In the genomic region with DNA sequence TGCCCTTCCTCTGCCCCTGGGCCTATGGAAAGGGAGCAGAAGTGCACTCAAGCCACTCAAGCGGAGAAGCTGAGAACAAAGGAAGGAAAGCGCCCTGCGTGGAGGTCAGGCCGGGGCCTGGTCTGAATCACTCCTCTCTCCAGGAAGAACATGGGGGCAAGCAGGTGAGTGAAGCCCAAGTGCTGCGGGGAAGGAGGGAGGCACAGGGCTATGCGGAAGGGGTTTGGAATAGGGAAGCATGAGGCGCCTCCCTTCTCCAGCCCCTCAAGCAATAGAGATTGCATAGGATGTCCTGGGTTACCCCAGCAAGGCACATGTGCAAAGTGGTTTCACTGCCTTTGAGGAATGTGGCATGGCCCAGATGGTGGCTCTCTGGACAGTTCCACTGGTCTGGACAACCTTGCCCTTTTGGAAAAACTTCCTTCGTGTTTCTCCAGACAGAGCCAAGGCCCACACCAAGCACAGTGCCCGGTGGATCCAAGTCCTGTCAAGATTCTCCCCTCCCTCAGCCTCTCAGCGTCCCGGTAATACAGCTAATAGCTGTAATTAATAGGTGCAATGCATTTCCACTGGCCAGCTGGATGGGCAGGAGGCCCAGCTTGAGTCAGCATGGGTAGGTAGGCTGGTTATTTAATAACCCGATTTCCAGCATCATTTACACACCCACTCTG, we compare ENCODE assay signal across 13 cellular contexts. TPM values are rescaled to one million over a fixed set of nuclear protein-coding genes. Genes with fewer than 3 reads are reported as not detected.
DNase-seq lines count a peak whose midpoint lies in the region; ATAC-seq, FAIRE-seq and TF ChIP-seq lines count a peak whose summit lies in the region.
"Had no signal": no experiment of that assay in that cellular context is flagged by ENCODE, and none has a peak within 500 bp of the region (broad histone marks: within the 10 kb centered on the region; RNA-seq: fewer than 3 reads in every experiment).

No MANE protein-coding gene starts in this region.

- POLR2A ChIA-PET in OCI-LY7 (lab: Charles Lee): interaction anchor here (1.9 kb wide), 1 partner anchor 8 kb away, joined by 5 read pairs; no protein-coding TSS in a partner anchor

- no peaks in the 10 kb centered on the region for H3K36me3 Mint-ChIP-seq in T-helper 2 cell treated with Interferon-gamma antibody and Interleukin-4, amounts not matched to agents 5 μg/mL and 100 μg/mL, for 36 hours (ENCODE audit: low read depth)

- H3K4me1 ChIP-seq in OCI-LY7 (ENCODE audit: insufficient read depth, low read length, poor library complexity, severe bottlenecking) (peaks cover 84% of the 10 kb centered on the region), iPS-18a (ENCODE audit: control insufficient read depth, low read depth, low read length) (peaks cover 80% of the 10 kb centered on the region), small intestine (ENCODE audit: control insufficient read depth in 2 of 2, insufficient read depth in 1 of 2, low read depth in 1 of 2, low read length in 1 of 2) (peaks cover 8 to 18% of the 10 kb centered on the region in 2 donors)

- peaks cover 10% of the 10 kb centered on the region for H3K27me3 Mint-ChIP-seq in T-helper 2 cell treated with Interferon-gamma antibody and Interleukin-4, amounts not matched to agents 5 μg/mL and 100 μg/mL, for 36 hours (ENCODE audit: low read depth)

- CTCF ChIA-PET in OCI-LY7 (lab: Charles Lee; ENCODE audit: unreplicated experiment): no interaction called here

- WGBS in small intestine, 3 donors: 35 to 70% (median 50%) methylated on average over 12 of the region's 12 CpGs

- intact Hi-C loops in OCI-LY7 (cut with micrococcal nuclease; ENCODE audit: unreplicated experiment): loop anchor here (2.0 kb wide), 1 partner anchor 75 kb away; no protein-coding TSS in a partner anchor

- H3K4me3 ChIP-seq in OCI-LY7 (ENCODE audit: low read depth, low read length, poor library complexity, severe bottlenecking) (no peak overlapping the region), iPS-18a (ENCODE audit: low read length) (peak overlapping the region; percentile 15), small intestine (ENCODE audit: low read depth in 1 of 2, low read length in 2 of 2) (no peak overlapping the region)
- H3K4me3 ChIP-seq: adrenal gland, MG63, skin epidermis had no signal

- no peak overlapping the region for H3K4me3 Mint-ChIP-seq in T-helper 2 cell treated with Interferon-gamma antibody and Interleukin-4, amounts not matched to agents 5 μg/mL and 100 μg/mL, for 36 hours

- H3K9me3 Mint-ChIP-seq in T-helper 2 cell treated with Interferon-gamma antibody and Interleukin-4, amounts not matched to agents 5 μg/mL and 100 μg/mL, for 36 hours: no peaks in the 10 kb centered on the region

- BruUV-seq in OCI-LY7 (replicated peaks; lab: Mats Ljungman, UMichigan): no TSS peak

- H3K9me2 ChIP-seq in OCI-LY7 (ENCODE audit: insufficient read depth, low read length): no peaks in the 10 kb centered on the region

- H3K27ac ChIP-seq in OCI-LY7 (ENCODE audit: low read depth, low read length, poor library complexity, severe bottlenecking) (peak overlapping the region; percentile 59), iPS-18a (ENCODE audit: low read length) (no peak overlapping the region), small intestine (ENCODE audit: low read depth in 1 of 2, low read length in 1 of 2) (peak overlapping the region; percentile 72 to 93)

- no peaks in the 10 kb centered on the region for H3K27me3 ChIP-seq in iPS-18a (ENCODE audit: control insufficient read depth, insufficient read depth, low read length)
- H3K27me3 ChIP-seq in small intestine (ENCODE audit: control insufficient read depth in 2 of 2, insufficient read depth in 2 of 2, low read length in 2 of 2): no peaks in the 10 kb centered on the region
- H3K27me3 ChIP-seq: adrenal gland, MG63 had no signal

- DNase-seq in NCI-H82 (lab: John Stamatoyannopoulos, UW): peak; percentile 70
- no peak for DNase-seq in NCI-H82 treated with DMSO at 0.1 percent for 48 hours (lab: John Stamatoyannopoulos, UW; ENCODE audit: unreplicated experiment)
- no peak for DNase-seq in OCI-LY7 (ENCODE audit: low spot score)
- peak; percentile 88 for DNase-seq in small intestine
- DNase-seq in T-helper 2 cell treated with Interferon-gamma antibody and Interleukin-4, amounts not matched to agents 5 μg/mL and 100 μg/mL, for 36 hours (ENCODE audit: low spot score): no peak
- DNase-seq in NAMALWA (ENCODE audit: low spot score): no peak
- DNase-seq: MG63, OCI-M1 had no signal

- H3K36me3 ChIP-seq in OCI-LY7 (ENCODE audit: insufficient read depth, low read length) (no peaks in the 10 kb centered on the region), iPS-18a (ENCODE audit: control insufficient read depth, low read depth, low read length) (no peaks in the 10 kb centered on the region), small intestine (ENCODE audit: control insufficient read depth in 2 of 2, insufficient read depth in 2 of 2, low read length in 2 of 2) (no peaks in the 10 kb centered on the region)
- H3K36me3 ChIP-seq: adrenal gland, MG63 had no signal

- H2AFZ ChIP-seq in OCI-LY7 (ENCODE audit: low read length): peak overlapping the region; percentile 84; the same call in 1 of the 2 replicates

- no peaks in the 10 kb centered on the region for H3K9me3 ChIP-seq in OCI-LY7 (ENCODE audit: low read length)
- H3K9me3 ChIP-seq in iPS-18a (ENCODE audit: control insufficient read depth, low read depth, low read length): no peaks in the 10 kb centered on the region
- H3K9me3 ChIP-seq in small intestine (ENCODE audit: control insufficient read depth, low read depth): no peaks in the 10 kb centered on the region
- H3K9me3 ChIP-seq: adrenal gland, MG63 had no signal

- H3K9ac ChIP-seq in iPS-18a (ENCODE audit: low read length): no peak overlapping the region

- no peaks in the 10 kb centered on the region for H4K20me1 ChIP-seq in OCI-LY7 (ENCODE audit: insufficient read depth, low read length)

- peak overlapping the region; percentile 78 for H3K4me2 ChIP-seq in OCI-LY7 (ENCODE audit: low read length)

- H3K4me1 Mint-ChIP-seq in T-helper 2 cell treated with Interferon-gamma antibody and Interleukin-4, amounts not matched to agents 5 μg/mL and 100 μg/mL, for 36 hours (ENCODE audit: low read depth): peaks cover 16% of the 10 kb centered on the region

- no peak for ATAC-seq in HG02610 (IDR thresholded peaks at IDR 0.05; ENCODE audit: unreplicated experiment)

- no peak for TF ChIP-seq CTCF in OCI-LY7 (conservative IDR thresholded peaks at IDR 0.05; ENCODE audit: low read length)

- H3K79me2 ChIP-seq in OCI-LY7 (ENCODE audit: insufficient read depth, low read depth, low read length): no peaks in the 10 kb centered on the region

- no peak for FAIRE-seq in small intestine (lab: Jason Lieb, UNC)

- no peak overlapping the region for H3K27ac Mint-ChIP-seq in T-helper 2 cell treated with Interferon-gamma antibody and Interleukin-4, amounts not matched to agents 5 μg/mL and 100 μg/mL, for 36 hours

RNA-seq across cellular contexts. Expression of a gene that starts 13.7 kb away (rescaled TPM):
- 0.19 TPM in 1 of 2 replicates, not detected in the other for total RNA-seq in OCI-LY7 (2014; rRNA removed; shearing (Covaris generic))
- total RNA-seq in OCI-LY7 (2022): 0.29 and 0.48 TPM in 2 replicates
- polyA plus RNA-seq in small intestine: under 1 TPM in 2 of 3 donors, not detected in 1; 0.22 to 0.30 TPM
- total RNA-seq: adrenal gland had no signal

RNA-seq across cellular contexts. Expression of a gene that starts 20.3 kb away (rescaled TPM):
- total RNA-seq in OCI-LY7 (2014; rRNA removed; shearing (Covaris generic)): 0.44 and 0.57 TPM in 2 replicates
- total RNA-seq in OCI-LY7 (2022): 0.63 TPM in 1 of 2 replicates, not detected in the other
- polyA plus RNA-seq in small intestine: 1 to 10 TPM in 2 of 3 donors, under 1 TPM in 1; 0.34 to 3.8 (median 1.1) TPM
- total RNA-seq: adrenal gland had no signal
- polyA plus RNA-seq: AG04450 had no signal

Comparison
In these comparisons a context has a peak if more than half of its experiments do, and no peak if none do; other contexts are left out.
1. DNase-seq: peak in NCI-H82 (single experiment) and small intestine (single experiment); none in NCI-H82 treated with DMSO at 0.1 percent for 48 hours (single experiment), OCI-LY7 (single experiment), T-helper 2 cell treated with Interferon-gamma antibody and Interleukin-4, amounts not matched to agents 5 μg/mL and 100 μg/mL, for 36 hours (single experiment) and NAMALWA (single experiment).